In genomic region chr12:94714378-94714777, GRCh38 we compare ENCODE assay signal across 13 cellular contexts.
DNase-seq lines count a peak whose midpoint lies in the region; ATAC-seq, FAIRE-seq and TF ChIP-seq lines count a peak whose summit lies in the region.
"Had no signal": no experiment of that assay in that cellular context is flagged by ENCODE, and none has a peak within 500 bp of the region (broad histone marks: within the 10 kb centered on the region; RNA-seq: fewer than 3 reads in every experiment).

No MANE protein-coding gene starts in this region.

- H2AFZ ChIP-seq in PC-3 (ENCODE audit: low read length): no peak overlapping the region
- no peak overlapping the region for H2AFZ ChIP-seq in Karpas-422 (ENCODE audit: low read length)

- H3K9me2 ChIP-seq in PC-3 (replicated peaks; ENCODE audit: low read length) (no peaks in the 10 kb centered on the region), Karpas-422 (replicated peaks; ENCODE audit: insufficient read depth, low read length) (no peaks in the 10 kb centered on the region)

- no peak overlapping the region for H3K9ac ChIP-seq in PC-3 (ENCODE audit: low read length)
- no peak overlapping the region for H3K9ac ChIP-seq in Karpas-422 (ENCODE audit: low read length)

- H3K4me3 ChIP-seq in PC-3 (ENCODE audit: low read length): no peak overlapping the region
- H3K4me3 ChIP-seq in fibroblast of mammary gland (ENCODE audit: control insufficient read depth, low read depth, low read length): no peak overlapping the region
- no peak overlapping the region for H3K4me3 ChIP-seq in Karpas-422 (ENCODE audit: low read length)
- no peak overlapping the region for H3K4me3 ChIP-seq in prostate gland

- H3K27me3 ChIP-seq in PC-3 (ENCODE audit: low read length) (no peaks in the 10 kb centered on the region), Karpas-422 (ENCODE audit: low read length) (no peaks in the 10 kb centered on the region), prostate gland (replicated peaks; ENCODE audit: insufficient read depth) (no peaks in the 10 kb centered on the region)

- H3K9me3 ChIP-seq in PC-3 (ENCODE audit: low read length) (no peaks in the 10 kb centered on the region), Karpas-422 (ENCODE audit: low read length) (no peaks in the 10 kb centered on the region), prostate gland (no peaks in the 10 kb centered on the region)

- H3K36me3 ChIP-seq in PC-3 (ENCODE audit: low read depth, low read length) (no peaks in the 10 kb centered on the region), Karpas-422 (ENCODE audit: insufficient read depth, low read length) (no peaks in the 10 kb centered on the region), prostate gland (no peaks in the 10 kb centered on the region)

- BruUV-seq in PC-3 (replicated peaks; lab: Mats Ljungman, UMichigan): no TSS peak

- H4K20me1 ChIP-seq in PC-3 (ENCODE audit: low read length) (no peaks in the 10 kb centered on the region), Karpas-422 (ENCODE audit: insufficient read depth, low read depth, low read length) (no peaks in the 10 kb centered on the region)

- TF ChIP-seq CTCF in PC-3 (conservative IDR thresholded peaks at IDR 0.05; ENCODE audit: low read depth, low read length) (no peak), fibroblast of mammary gland (conservative IDR thresholded peaks at IDR 0.05; ENCODE audit: control insufficient read depth, insufficient read depth, low read depth, low read length) (no peak), prostate gland (IDR thresholded peaks at IDR 0.05) (no peak)

- peak; percentile 94 for FAIRE-seq in H54 (lab: Jason Lieb, UNC)

- TF ChIP-seq POLR2A in H54 (IDR thresholded peaks at IDR 0.05; ENCODE audit: low read depth, low read length): no peak
- no peak for TF ChIP-seq POLR2A in prostate gland (IDR thresholded peaks at IDR 0.05)

- H3K4me1 ChIP-seq in PC-3 (ENCODE audit: insufficient read depth, low read length) (peaks cover 29% of the 10 kb centered on the region), Karpas-422 (ENCODE audit: low read length) (peaks cover 6% of the 10 kb centered on the region), prostate gland (replicated peaks) (no peaks in the 10 kb centered on the region)

- WGBS in prostate gland: 89% methylated on average over 5 of the region's 5 CpGs

- H3K79me2 ChIP-seq in PC-3 (ENCODE audit: low read length) (no peaks in the 10 kb centered on the region), Karpas-422 (ENCODE audit: low read length) (no peaks in the 10 kb centered on the region)

- POLR2A ChIA-PET in PC-3 (lab: Charles Lee; ENCODE audit: unreplicated experiment): no interaction called here

- no peak overlapping the region for H3K27ac ChIP-seq in PC-3 (ENCODE audit: low read length)
- H3K27ac ChIP-seq in Karpas-422 (ENCODE audit: low read length): no peak overlapping the region
- no peak overlapping the region for H3K27ac ChIP-seq in prostate gland

- ATAC-seq in PC-3: peak; percentile 90

- H3F3A ChIP-seq in PC-3 (ENCODE audit: low read length, unreplicated experiment): no peaks in the 10 kb centered on the region

- intact Hi-C loops in PC-3 (cut with micrococcal nuclease): no loop called here
- intact Hi-C loops in prostate gland (cut with DNase I): no loop called here

- DNase-seq in H54 (ENCODE audit: insufficient read length, low spot score): peak; percentile 61
- DNase-seq in PC-3: peak; percentile 84
- DNase-seq in fibroblast of mammary gland (ENCODE audit: low read depth): peak; percentile 91
- DNase-seq in retina: peak; percentile 44
- no peak for DNase-seq in Karpas-422
- no peak for DNase-seq in GM03348 (ENCODE audit: low spot score)
- no peak for DNase-seq in DMS153 (lab: John Stamatoyannopoulos, UW)
- no peak for DNase-seq in prostate gland (ENCODE audit: low spot score)
- DNase-seq: activated CD4-positive, alpha-beta T cell treated with anti-CD3 and anti-CD28 coated beads, Interleukin-2, amount 50 U/mL, for 1 hour; activated naive CD4-positive, alpha-beta T cell treated with Interleukin-2 at 50 U/mL for 16 hours; effector CD8-positive, alpha-beta T cell; NCI-H2029; stimulated activated CD4-positive, alpha-beta T cell treated with anti-CD3 and anti-CD28 coated beads, Interleukin-2, amount 100 ng/mL, for 24 hours had no signal

- CTCF ChIA-PET in PC-3 (lab: Charles Lee): interaction anchor here (0.6 kb wide), 2 partner anchors 94 to 489 kb away, joined by 3 to 8 read pairs; no protein-coding TSS in a partner anchor

- peak overlapping the region; percentile 32; the same call in 1 of the 2 replicates for H3K4me2 ChIP-seq in PC-3 (ENCODE audit: low read length)
- no peak overlapping the region for H3K4me2 ChIP-seq in Karpas-422 (ENCODE audit: low read depth, low read length, poor library complexity, severe bottlenecking)

Comparison
In these comparisons a context has a peak if more than half of its experiments do, and no peak if none do; other contexts are left out.
1. DNase-seq: peak in H54 (single experiment), PC-3 (single experiment), fibroblast of mammary gland (single experiment) and retina (single experiment); none in Karpas-422 (single experiment), GM03348 (single experiment), DMS153 (single experiment) and prostate gland (single experiment).